36 cellular contexts compared by ENCODE assay signal in the genomic region with DNA sequence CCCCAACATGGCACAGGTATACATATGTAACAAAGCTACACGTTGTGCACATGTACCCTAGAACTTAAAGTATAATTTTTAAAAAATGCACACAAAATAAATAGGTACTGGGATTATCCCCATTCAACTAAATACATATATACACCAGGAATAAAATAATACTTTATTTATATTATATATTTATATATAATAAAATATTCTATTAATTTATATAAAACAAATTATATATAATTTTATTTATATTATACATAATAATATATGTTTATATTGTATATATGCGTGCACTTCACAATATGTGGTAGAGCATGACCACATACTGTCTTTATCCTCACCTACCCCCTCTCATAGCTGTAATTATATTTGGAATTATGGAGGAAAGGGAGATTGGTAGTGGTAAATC.
"Had no signal": no experiment of that assay in that cellular context is flagged by ENCODE, and none has a peak within 500 bp of the region (broad histone marks: within the 10 kb centered on the region; RNA-seq: fewer than 3 reads in every experiment).

No MANE protein-coding gene starts in this region.

- H3K27ac ChIP-seq: adrenal gland, body of pancreas, brain microvascular endothelial cell, breast epithelium, WERI-Rb-1 had no signal

- H3K9me3 Mint-ChIP-seq: activated B cell treated with CpG ODN at 0.5 μM for 24 hours; activated CD4-positive, alpha-beta memory T cell treated with anti-CD3 and anti-CD28 coated beads for 36 hours; activated T-cell treated with anti-CD3 and anti-CD28 coated beads, Interleukin-2, amount 50 U/mL, for 4 hours; activated T-helper 1 cell treated with anti-CD3 and anti-CD28 coated beads, Interleukin-12 subunit alpha, Interleukin-12 subunit beta, Interleukin-2, Interleukin-4 antibody, amounts not matched to agents 30 ng/mL and 10 ng/mL and 1 ng/mL, durations not matched to agents 14 hours and 24 hours and 36 hours; activated T-helper 17 cell treated with anti-CD3 and anti-CD28 coated beads, Interleukin-2, amount 50 U/mL, for 72 hours; T-helper 1 cell treated with Interleukin-12 subunit alpha and Interleukin-12 subunit beta and Interleukin-4 antibody, amounts not matched to agents 30 μg/mL and 1 μg/mL, for 36 hours; T-helper 2 cell treated with Interferon-gamma antibody and Interleukin-4, amounts not matched to agents 5 μg/mL and 100 μg/mL, for 36 hours had no signal

- H3K36me3 Mint-ChIP-seq: activated CD4-positive, alpha-beta memory T cell treated with anti-CD3 and anti-CD28 coated beads for 36 hours; activated naive CD8-positive, alpha-beta T cell treated with anti-CD3 and anti-CD28 coated beads for 36 hours had no signal

- H3K9me3 ChIP-seq: adrenal gland, body of pancreas, breast epithelium had no signal

- DNase-seq: activated B cell treated with CpG ODN at 0.5 μM for 24 hours; activated CD4-positive, alpha-beta memory T cell treated with anti-CD3 and anti-CD28 coated beads for 36 hours; activated CD4-positive, alpha-beta T cell treated with anti-CD3 and anti-CD28 coated beads for 4 hours; activated CD4-positive, alpha-beta T cell treated with anti-CD3 and anti-CD28 coated beads, Interleukin-2, amount 10 ng/mL, durations not matched to agents 24 days and 14 days; activated CD4-positive, alpha-beta T cell treated with anti-CD3 and anti-CD28 coated beads, Interleukin-2, amount 50 U/mL, for 1 hour; activated CD4-positive, alpha-beta T cell treated with anti-CD3 and anti-CD28 coated beads, Interleukin-2, amount 50 U/mL, for 4 hours; activated CD4-positive, CD25-positive, alpha-beta regulatory T cell treated with anti-CD3 and anti-CD28 coated beads, Interleukin-2, amount 50 U/mL, for 72 hours; activated CD8-positive, alpha-beta memory T cell treated with anti-CD3 and anti-CD28 coated beads, Interleukin-2, amount 50 U/mL, for 4 hours; activated CD8-positive, alpha-beta T cell treated with anti-CD3 and anti-CD28 coated beads for 36 hours; activated effector memory CD4-positive, alpha-beta T cell treated with anti-CD3 and anti-CD28 coated beads, Interleukin-2, amount 50 U/mL, for 16 hours; activated gamma-delta T cell treated with Interleukin-2 at 50 U/mL for 16 hours; activated naive CD4-positive, alpha-beta T cell; activated naive CD4-positive, alpha-beta T cell treated with anti-CD3 and anti-CD28 coated beads for 36 hours; activated naive CD4-positive, alpha-beta T cell treated with anti-CD3 and anti-CD28 coated beads, Interleukin-2, amount 50 U/mL, for 16 hours; activated naive CD8-positive, alpha-beta T cell treated with anti-CD3 and anti-CD28 coated beads for 36 hours; activated T-cell treated with anti-CD3 and anti-CD28 coated beads for 4 hours; activated T-cell treated with anti-CD3 and anti-CD28 coated beads, Interleukin-2, amount 50 U/mL, for 1 hour; activated T-cell treated with anti-CD3 and anti-CD28 coated beads, Interleukin-2, amount 50 U/mL, for 4 hours; activated T-cell treated with anti-CD3 and anti-CD28 coated beads, Interleukin-2, amount 50 U/mL, for 72 hours; adrenal gland; amniotic stem cell; aorta; body of pancreas; brain microvascular endothelial cell; central memory CD4-positive, alpha-beta T cell; T-helper 1 cell; T-helper 2 cell; T-helper 9 cell; WERI-Rb-1 had no signal

- H3K4me1 Mint-ChIP-seq: activated B cell treated with CpG ODN at 0.5 μM for 24 hours; activated CD4-positive, alpha-beta T cell treated with anti-CD3 and anti-CD28 coated beads, Interleukin-2, amount 10 ng/mL, durations not matched to agents 24 days and 14 days; activated naive CD8-positive, alpha-beta T cell treated with anti-CD3 and anti-CD28 coated beads for 36 hours; activated T-helper 17 cell treated with anti-CD3 and anti-CD28 coated beads, Interleukin-2, amount 50 U/mL, for 72 hours had no signal

- ATAC-seq: activated CD8-positive, alpha-beta T cell treated with anti-CD3 and anti-CD28 coated beads for 36 hours; activated naive CD4-positive, alpha-beta T cell treated with anti-CD3 and anti-CD28 coated beads, Interleukin-2, amount 50 U/mL, for 72 hours; activated T-cell treated with anti-CD3 and anti-CD28 coated beads, Interleukin-2, amount 50 U/mL, for 4 hours; activated T-cell treated with anti-CD3 and anti-CD28 coated beads, Interleukin-2, amount 50 U/mL, for 72 hours; activated T-helper 17 cell treated with anti-CD3 and anti-CD28 coated beads, Interleukin-2, amount 50 U/mL, for 72 hours; body of pancreas had no signal

- FAIRE-seq: astrocyte had no signal

- H3K27me3 ChIP-seq: adrenal gland, body of pancreas, brain microvascular endothelial cell, breast epithelium had no signal

- H3K36me3 ChIP-seq: adrenal gland, brain microvascular endothelial cell, breast epithelium, WERI-Rb-1 had no signal

- H3K4me3 Mint-ChIP-seq: activated B cell treated with CpG ODN at 0.5 μM for 24 hours; activated CD4-positive, alpha-beta memory T cell treated with anti-CD3 and anti-CD28 coated beads for 36 hours; activated CD4-positive, alpha-beta T cell treated with anti-CD3 and anti-CD28 coated beads, Interleukin-2, amount 10 ng/mL, durations not matched to agents 24 days and 14 days; activated CD8-positive, alpha-beta T cell treated with anti-CD3 and anti-CD28 coated beads for 36 hours; activated naive CD4-positive, alpha-beta T cell treated with anti-CD3 and anti-CD28 coated beads for 36 hours; activated naive CD8-positive, alpha-beta T cell treated with anti-CD3 and anti-CD28 coated beads for 36 hours; activated T-cell treated with anti-CD3 and anti-CD28 coated beads, Interleukin-2, amount 50 U/mL, for 4 hours; activated T-cell treated with anti-CD3 and anti-CD28 coated beads, Interleukin-2, amount 50 U/mL, for 72 hours; activated T-helper 1 cell treated with anti-CD3 and anti-CD28 coated beads, Interleukin-12 subunit alpha, Interleukin-12 subunit beta, Interleukin-2, Interleukin-4 antibody, amounts not matched to agents 30 ng/mL and 10 ng/mL and 1 ng/mL, durations not matched to agents 14 hours and 24 hours and 36 hours; activated T-helper 17 cell treated with anti-CD3 and anti-CD28 coated beads, Interleukin-2, amount 50 U/mL, for 72 hours; T-helper 1 cell treated with Interleukin-12 subunit alpha and Interleukin-12 subunit beta and Interleukin-4 antibody, amounts not matched to agents 30 μg/mL and 1 μg/mL, for 36 hours; T-helper 2 cell treated with Interferon-gamma antibody and Interleukin-4, amounts not matched to agents 5 μg/mL and 100 μg/mL, for 36 hours had no signal

- H3K4me3 ChIP-seq: adrenal gland, body of pancreas, breast epithelium had no signal

- H3K27ac Mint-ChIP-seq: activated B cell treated with CpG ODN at 0.5 μM for 24 hours; activated CD4-positive, alpha-beta memory T cell treated with anti-CD3 and anti-CD28 coated beads for 36 hours; activated CD4-positive, alpha-beta T cell treated with anti-CD3 and anti-CD28 coated beads, Interleukin-2, amount 10 ng/mL, durations not matched to agents 24 days and 14 days; activated CD8-positive, alpha-beta T cell treated with anti-CD3 and anti-CD28 coated beads for 36 hours; activated naive CD4-positive, alpha-beta T cell treated with anti-CD3 and anti-CD28 coated beads for 36 hours; activated naive CD4-positive, alpha-beta T cell treated with anti-CD3 and anti-CD28 coated beads, Interleukin-2, amount 50 U/mL, for 72 hours; activated naive CD8-positive, alpha-beta T cell treated with anti-CD3 and anti-CD28 coated beads for 36 hours; activated T-cell treated with anti-CD3 and anti-CD28 coated beads, Interleukin-2, amount 50 U/mL, for 72 hours; activated T-helper 1 cell treated with anti-CD3 and anti-CD28 coated beads, Interleukin-12 subunit alpha, Interleukin-12 subunit beta, Interleukin-2, Interleukin-4 antibody, amounts not matched to agents 30 ng/mL and 10 ng/mL and 1 ng/mL, durations not matched to agents 14 hours and 24 hours and 36 hours; activated T-helper 17 cell treated with anti-CD3 and anti-CD28 coated beads, Interleukin-2, amount 50 U/mL, for 72 hours; T-helper 1 cell treated with Interleukin-12 subunit alpha and Interleukin-12 subunit beta and Interleukin-4 antibody, amounts not matched to agents 30 μg/mL and 1 μg/mL, for 36 hours; T-helper 2 cell treated with Interferon-gamma antibody and Interleukin-4, amounts not matched to agents 5 μg/mL and 100 μg/mL, for 36 hours had no signal

- H3K4me1 ChIP-seq: adrenal gland, body of pancreas, breast epithelium had no signal
